8 cellular contexts compared by ENCODE assay signal in the genomic region with DNA sequence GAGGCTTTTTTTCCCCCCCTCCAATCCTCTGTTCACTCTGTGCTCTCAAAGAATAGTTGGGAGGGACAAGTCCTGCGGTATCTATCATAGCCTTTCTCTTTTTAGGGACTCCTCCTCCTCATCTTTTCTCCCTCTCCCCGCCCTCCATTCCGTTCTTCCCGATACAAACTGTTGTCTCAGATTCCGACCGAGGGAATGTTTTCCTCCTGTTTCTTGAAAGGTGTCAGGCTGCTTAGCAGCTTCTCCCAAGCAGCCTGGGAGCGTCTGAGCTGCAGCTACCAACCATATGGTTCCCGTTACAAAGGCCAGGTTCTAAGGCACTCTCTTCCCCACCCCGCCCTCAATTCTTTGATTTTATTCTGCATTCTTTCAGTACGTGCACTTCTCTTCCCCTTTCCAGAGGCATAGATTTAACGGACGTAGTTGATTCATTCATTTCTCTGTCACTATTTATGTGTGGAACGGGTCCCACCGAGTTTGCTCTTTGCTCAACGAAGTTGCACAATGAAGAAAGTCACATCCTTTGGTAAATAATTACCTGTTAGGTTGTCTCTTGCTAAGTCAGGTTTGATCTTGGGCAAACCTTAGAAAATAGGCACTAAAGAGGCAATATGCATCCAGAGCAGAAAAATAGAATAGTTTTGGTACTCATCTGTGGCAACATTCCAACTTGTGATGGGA. TPM values are rescaled to one million over a fixed set of nuclear protein-coding genes. Genes with fewer than 3 reads are reported as not detected.
DNase-seq lines count a peak whose midpoint lies in the region; FAIRE-seq and TF ChIP-seq lines count a peak whose summit lies in the region.

No MANE protein-coding gene starts in this region.

- intact Hi-C loops in stomach (cut with DNase I; ENCODE audit: low total_unique reads): no loop called here

- H3K36me3 Mint-ChIP-seq in T-helper 2 cell treated with Interferon-gamma antibody and Interleukin-4, amounts not matched to agents 5 μg/mL and 100 μg/mL, for 36 hours (ENCODE audit: low read depth): no peaks in the 10 kb centered on the region

- H3K9me3 ChIP-seq in iPS-15b (ENCODE audit: control insufficient read depth, insufficient read depth, low read length) (no peaks in the 10 kb centered on the region), stomach (no peaks in the 10 kb centered on the region), MG63 (no peaks in the 10 kb centered on the region)

- no peak overlapping the region for H3K9ac ChIP-seq in iPS-15b (ENCODE audit: low read depth, low read length)

- H3K27me3 Mint-ChIP-seq in T-helper 2 cell treated with Interferon-gamma antibody and Interleukin-4, amounts not matched to agents 5 μg/mL and 100 μg/mL, for 36 hours (ENCODE audit: low read depth): peaks cover 61% of the 10 kb centered on the region

- H3K36me3 ChIP-seq in iPS-15b (ENCODE audit: control insufficient read depth, insufficient read depth, low read length): no peaks in the 10 kb centered on the region
- no peaks in the 10 kb centered on the region for H3K36me3 ChIP-seq in stomach
- H3K36me3 ChIP-seq in MG63: no peaks in the 10 kb centered on the region

- no peak for FAIRE-seq in GM12892 (lab: Jason Lieb, UNC)

- H3K4me3 ChIP-seq in iPS-15b (ENCODE audit: low read depth, low read length) (peak overlapping the region; percentile 94), stomach (peak overlapping the region; percentile 79 to 92 (median 82)), MG63 (no peak overlapping the region)

- TF ChIP-seq EP300 in stomach (IDR thresholded peaks at IDR 0.05): no peak

- no peak for TF ChIP-seq CTCF in stomach (IDR thresholded peaks at IDR 0.05)

- peaks cover 2% of the 10 kb centered on the region for H3K4me1 Mint-ChIP-seq in T-helper 2 cell treated with Interferon-gamma antibody and Interleukin-4, amounts not matched to agents 5 μg/mL and 100 μg/mL, for 36 hours (ENCODE audit: low read depth)

- TF ChIP-seq POLR2A in stomach (IDR thresholded peaks at IDR 0.05) (no peak), GM12892 (IDR thresholded peaks at IDR 0.05; ENCODE audit: low read depth, low read length) (no peak)

- no peak overlapping the region for H3K27ac Mint-ChIP-seq in T-helper 2 cell treated with Interferon-gamma antibody and Interleukin-4, amounts not matched to agents 5 μg/mL and 100 μg/mL, for 36 hours

- no peaks in the 10 kb centered on the region for H3K27me3 ChIP-seq in iPS-15b (ENCODE audit: control insufficient read depth, insufficient read depth, low read length)
- peaks cover 0 to 35% (median 0%) of the 10 kb centered on the region in 3 donors for H3K27me3 ChIP-seq in stomach
- peaks cover 92% of the 10 kb centered on the region for H3K27me3 ChIP-seq in MG63

- no peaks in the 10 kb centered on the region for H3K9me3 Mint-ChIP-seq in T-helper 2 cell treated with Interferon-gamma antibody and Interleukin-4, amounts not matched to agents 5 μg/mL and 100 μg/mL, for 36 hours

- H3K4me1 ChIP-seq in iPS-15b (ENCODE audit: control insufficient read depth, insufficient read depth, low read length): peaks cover 27% of the 10 kb centered on the region
- peaks cover 9 to 46% (median 31%) of the 10 kb centered on the region in 4 donors for H3K4me1 ChIP-seq in stomach

- DNase-seq in HS-5 (ENCODE audit: low read depth) (peak; percentile 29), stomach (no peak), MG63 (no peak), GM12892 (ENCODE audit: insufficient read length) (no peak), DMS153 treated with DMSO at 0.1 percent for 48 hours (lab: John Stamatoyannopoulos, UW; ENCODE audit: unreplicated experiment) (no peak)
- no peak for DNase-seq in T-helper 2 cell treated with Interferon-gamma antibody and Interleukin-4, amounts not matched to agents 5 μg/mL and 100 μg/mL, for 36 hours (ENCODE audit: low spot score)

- H3K27ac ChIP-seq in angular gyrus (ENCODE audit: low read depth, low read length) (peak overlapping the region; percentile 13), stomach (peak overlapping the region in 4 of 5 donors; percentile 92 to 97 (median 94))

- H3K4me3 Mint-ChIP-seq in T-helper 2 cell treated with Interferon-gamma antibody and Interleukin-4, amounts not matched to agents 5 μg/mL and 100 μg/mL, for 36 hours: no peak overlapping the region

- 1 to 4% (median 2%) methylated on average over 15 of the region's 15 CpGs for WGBS in stomach, 5 donors

RNA-seq across cellular contexts. Expression of a gene that starts 2.8 kb away (rescaled TPM):
- total RNA-seq in stomach: 100 to 1,000 TPM in 2 of 5 donors, 10 to 100 TPM in 3; 13.6 to 173 (median 78.5) TPM
- polyA plus RNA-seq in stomach: 10 to 100 TPM; 13.0 to 19.4 (median 15.7) TPM
- total RNA-seq in MG63 (2014; rRNA removed; shearing (Covaris generic); ENCODE audit: low replicate concordance): 0.13 and 0.57 TPM in 2 replicates
- polyA plus RNA-seq in GM12892 (2012; ENCODE audit: missing spikeins): not detected
